1 cellular context compared by ENCODE assay signal in the genomic region with DNA sequence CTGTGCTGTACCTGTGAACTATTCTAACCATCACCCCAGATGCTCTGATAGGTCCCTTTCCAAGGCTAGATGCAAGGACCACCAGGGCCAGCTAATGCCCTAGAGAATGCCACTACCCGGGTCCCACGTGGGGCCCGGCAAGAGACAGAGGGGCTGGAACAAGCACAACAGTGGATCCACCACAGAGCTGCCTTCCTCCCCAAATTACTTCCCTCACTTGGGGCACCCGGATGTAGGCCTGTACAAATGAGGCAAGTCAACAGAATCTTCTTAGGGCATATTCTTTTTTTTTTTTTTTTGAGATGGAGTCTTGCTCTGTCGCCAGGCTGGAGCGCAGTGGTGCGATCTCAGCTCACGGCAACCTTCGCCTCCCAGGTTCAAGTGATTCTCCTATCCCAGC.
TF ChIP-seq lines count a peak whose summit lies in the region.

No MANE protein-coding gene starts in this region.

TF ChIP-seq in IMR-90, 13 proteins besides CTCF, POLR2A, EP300 and RAD21:
- no peak for TF ChIP-seq MAFK (IDR thresholded peaks at IDR 0.05; ENCODE audit: low read depth, low read length)
- no peak for TF ChIP-seq USF2 (IDR thresholded peaks at IDR 0.05; ENCODE audit: low read depth, low read length)
- TF ChIP-seq BHLHE40 (IDR thresholded peaks at IDR 0.05; ENCODE audit: low read depth, low read length) = no peak
- no peak for TF ChIP-seq FOS (IDR thresholded peaks at IDR 0.05; ENCODE audit: low read depth, low read length)
- TF ChIP-seq MAZ (IDR thresholded peaks at IDR 0.05; ENCODE audit: borderline replicate concordance, low read depth, low read length) = no peak
- no peak for TF ChIP-seq MXI1 (IDR thresholded peaks at IDR 0.05; ENCODE audit: borderline replicate concordance, low read depth, low read length)
- TF ChIP-seq RFX5 (IDR thresholded peaks at IDR 0.05; ENCODE audit: low read depth, low read length) = no peak
- TF ChIP-seq CEBPB (IDR thresholded peaks at IDR 0.05; ENCODE audit: low read depth, low read length) = no peak
TF ChIP-seq in IMR-90: peak in this region for 0.
